Comparison of ENCODE assay signal across 1 cellular context in the genomic region with DNA sequence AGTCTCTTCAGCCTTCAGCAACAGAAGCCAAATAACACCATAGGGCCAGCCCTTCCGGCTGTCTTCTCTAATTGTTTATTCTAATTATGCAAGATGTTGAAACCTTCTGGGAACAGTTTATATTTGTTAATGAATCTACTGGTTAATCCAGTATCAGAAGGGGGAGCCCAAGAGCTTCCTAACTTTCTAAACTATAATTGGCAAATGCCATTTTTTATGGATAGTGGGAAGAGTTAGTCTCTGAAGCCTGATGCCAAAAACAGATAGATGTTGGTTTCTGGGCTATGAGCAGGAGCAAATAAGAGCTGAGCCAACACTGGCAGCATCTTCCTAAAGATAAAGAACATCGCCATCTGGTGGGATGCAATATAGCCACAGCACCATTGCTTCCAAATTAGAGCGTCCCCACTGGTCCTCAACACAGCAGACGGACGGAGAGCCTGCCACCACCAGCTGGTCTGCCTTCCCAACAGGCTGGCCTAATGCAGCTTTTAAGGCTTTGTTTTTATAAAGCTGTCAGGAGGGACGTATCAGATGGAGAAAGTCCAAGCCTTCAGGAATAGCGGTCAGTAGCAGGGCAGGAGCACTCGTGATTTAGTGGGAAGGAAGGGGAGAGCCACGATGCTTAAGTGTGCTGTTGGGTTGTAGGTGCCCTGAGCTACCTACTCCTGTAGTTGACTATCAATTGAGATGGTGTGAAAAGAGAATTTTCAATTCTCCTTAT.
TF ChIP-seq lines count a peak whose summit lies in the region.

No MANE protein-coding gene starts in this region.

TF ChIP-seq in HepG2, 621 proteins besides CTCF, POLR2A, EP300 and RAD21 (continued from another document):
- no peak for TF ChIP-seq FOSL1 (CRISPR knock-in tag; IDR thresholded peaks at IDR 0.05; ENCODE audit: borderline replicate concordance)
- TF ChIP-seq ZNF263 (CRISPR knock-in tag; IDR thresholded peaks at IDR 0.05): peak; percentile 31; the same call in 1 of the 2 replicates
- no peak for TF ChIP-seq ZNF747 (CRISPR knock-in tag; IDR thresholded peaks at IDR 0.05; ENCODE audit: borderline replicate concordance)
- TF ChIP-seq, protein P1, sequence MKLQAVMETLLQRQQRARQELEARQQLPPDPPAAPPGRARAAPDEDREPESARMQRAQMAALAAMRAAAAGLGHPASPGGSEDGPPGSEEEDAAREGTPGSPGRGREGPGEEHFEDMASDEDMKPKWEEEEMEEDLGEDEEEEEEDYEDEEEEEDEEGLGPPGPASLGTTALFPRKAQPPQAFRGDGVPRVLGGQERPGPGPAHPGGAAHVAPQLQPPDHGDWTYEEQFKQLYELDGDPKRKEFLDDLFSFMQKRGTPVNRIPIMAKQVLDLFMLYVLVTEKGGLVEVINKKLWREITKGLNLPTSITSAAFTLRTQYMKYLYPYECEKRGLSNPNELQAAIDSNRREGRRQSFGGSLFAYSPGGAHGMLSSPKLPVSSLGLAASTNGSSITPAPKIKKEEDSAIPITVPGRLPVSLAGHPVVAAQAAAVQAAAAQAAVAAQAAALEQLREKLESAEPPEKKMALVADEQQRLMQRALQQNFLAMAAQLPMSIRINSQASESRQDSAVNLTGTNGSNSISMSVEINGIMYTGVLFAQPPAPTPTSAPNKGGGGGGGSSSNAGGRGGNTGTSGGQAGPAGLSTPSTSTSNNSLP (IDR thresholded peaks at IDR 0.05; ENCODE audit: low read depth, low read length): 0 out of 2 replicates have a peak, but pooled peaks have one; percentile 27
